13 cellular contexts compared by ENCODE assay signal in genomic region chr14:81256289-81256960, GRCh38. TPM values are rescaled to one million over a fixed set of nuclear protein-coding genes. Genes with fewer than 3 reads are reported as not detected.
DNase-seq lines count a peak whose midpoint lies in the region; ATAC-seq and FAIRE-seq lines count a peak whose summit lies in the region.
"Had no signal": no experiment of that assay in that cellular context is flagged by ENCODE, and none has a peak within 500 bp of the region (broad histone marks: within the 10 kb centered on the region; RNA-seq: fewer than 3 reads in every experiment).

No MANE protein-coding gene starts in this region.

- no peaks in the 10 kb centered on the region for H3K9me3 Mint-ChIP-seq in effector memory CD8-positive, alpha-beta T cell
- H3K9me3 Mint-ChIP-seq: activated naive CD4-positive, alpha-beta T cell treated with anti-CD3 and anti-CD28 coated beads, Interleukin-2, amount 10 ng/mL, durations not matched to agents 7 days and 5 days; natural killer cell had no signal

- DNase-seq in NOMO-1 treated with dmso at 0.1 percent for 144 hours (lab: John Stamatoyannopoulos, UW; ENCODE audit: unreplicated experiment) (peak; percentile 30), renal cortical epithelial cell (ENCODE audit: low read depth) (peak; percentile 55), urothelium cell line (ENCODE audit: low spot score) (no peak), HT-29 (ENCODE audit: low spot score) (no peak), NCI-H510A (lab: John Stamatoyannopoulos, UW) (no peak)
- no peak for DNase-seq in effector memory CD8-positive, alpha-beta T cell
- DNase-seq: activated CD4-positive, alpha-beta T cell treated with anti-CD3 and anti-CD28 coated beads for 1 hour; activated naive CD4-positive, alpha-beta T cell treated with anti-CD3 and anti-CD28 coated beads, Interleukin-2, amount 10 ng/mL, durations not matched to agents 7 days and 5 days; natural killer cell; NCI-H2029 treated with DMSO at 0.1 percent for 48 hours had no signal

- peak; percentile 71 for ATAC-seq in GM18907 (IDR thresholded peaks at IDR 0.05; ENCODE audit: unreplicated experiment)
- peak; percentile 72 for ATAC-seq in HG02759 (IDR thresholded peaks at IDR 0.05; ENCODE audit: unreplicated experiment)
- ATAC-seq in effector memory CD8-positive, alpha-beta T cell (replicated peaks): no peak
- ATAC-seq: natural killer cell had no signal

- no peak overlapping the region for H3K4me3 Mint-ChIP-seq in effector memory CD8-positive, alpha-beta T cell
- H3K4me3 Mint-ChIP-seq: activated naive CD4-positive, alpha-beta T cell treated with anti-CD3 and anti-CD28 coated beads, Interleukin-2, amount 10 ng/mL, durations not matched to agents 7 days and 5 days; natural killer cell had no signal

- FAIRE-seq in urothelium cell line (lab: Jason Lieb, UNC): no peak
- FAIRE-seq: GM19239 had no signal

- H3K27ac Mint-ChIP-seq in effector memory CD8-positive, alpha-beta T cell: no peak overlapping the region
- H3K27ac Mint-ChIP-seq: activated naive CD4-positive, alpha-beta T cell treated with anti-CD3 and anti-CD28 coated beads, Interleukin-2, amount 10 ng/mL, durations not matched to agents 7 days and 5 days; natural killer cell had no signal

- peaks cover 0 to 1% of the 10 kb centered on the region in 2 donors for H3K4me1 Mint-ChIP-seq in effector memory CD8-positive, alpha-beta T cell (ENCODE audit: low read depth in 2 of 2)
- H3K4me1 Mint-ChIP-seq: activated naive CD4-positive, alpha-beta T cell treated with anti-CD3 and anti-CD28 coated beads, Interleukin-2, amount 10 ng/mL, durations not matched to agents 7 days and 5 days; natural killer cell had no signal

- peaks cover 46 to 59% of the 10 kb centered on the region in 2 donors for H3K27me3 Mint-ChIP-seq in effector memory CD8-positive, alpha-beta T cell

- H3K36me3 Mint-ChIP-seq in effector memory CD8-positive, alpha-beta T cell (ENCODE audit: insufficient read depth): no peaks in the 10 kb centered on the region
- H3K36me3 Mint-ChIP-seq: activated naive CD4-positive, alpha-beta T cell treated with anti-CD3 and anti-CD28 coated beads, Interleukin-2, amount 10 ng/mL, durations not matched to agents 7 days and 5 days; natural killer cell had no signal

RNA-seq across cellular contexts. Expression of gene GTF2A1, which starts 35.7 kb away (rescaled TPM):
- 18.4 and 30.4 TPM in 2 replicates for total RNA-seq in renal cortical epithelial cell
- 15.4 and 17.7 TPM in 2 replicates for total RNA-seq in HT-29 (2014; rRNA removed; shearing (Covaris generic))

Comparison
In these comparisons a context has a peak if more than half of its experiments do, and no peak if none do; other contexts are left out.
1. DNase-seq: peak in NOMO-1 treated with dmso at 0.1 percent for 144 hours (single experiment) and renal cortical epithelial cell (single experiment); none in effector memory CD8-positive, alpha-beta T cell (0 of 3), urothelium cell line (single experiment), HT-29 (single experiment) and NCI-H510A (single experiment).